In genomic region chr17:319266-319665, GRCh38 we compare ENCODE assay signal across 2 cellular contexts.
TF ChIP-seq lines count a peak whose summit lies in the region.

No MANE protein-coding gene starts in this region.

TF ChIP-seq in H1, 55 proteins besides CTCF, POLR2A, EP300 and RAD21:
- no peak for TF ChIP-seq CTBP2 (IDR thresholded peaks at IDR 0.05; ENCODE audit: borderline replicate concordance, insufficient read depth, insufficient read length, low read length)
- TF ChIP-seq, protein P1, sequence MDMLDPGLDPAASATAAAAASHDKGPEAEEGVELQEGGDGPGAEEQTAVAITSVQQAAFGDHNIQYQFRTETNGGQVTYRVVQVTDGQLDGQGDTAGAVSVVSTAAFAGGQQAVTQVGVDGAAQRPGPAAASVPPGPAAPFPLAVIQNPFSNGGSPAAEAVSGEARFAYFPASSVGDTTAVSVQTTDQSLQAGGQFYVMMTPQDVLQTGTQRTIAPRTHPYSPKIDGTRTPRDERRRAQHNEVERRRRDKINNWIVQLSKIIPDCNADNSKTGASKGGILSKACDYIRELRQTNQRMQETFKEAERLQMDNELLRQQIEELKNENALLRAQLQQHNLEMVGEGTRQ (IDR thresholded peaks at IDR 0.05; ENCODE audit: low read length), result no peak
- TF ChIP-seq ATF2 (IDR thresholded peaks at IDR 0.05; ENCODE audit: low read length), result no peak
- no peak for TF ChIP-seq RBBP5 (IDR thresholded peaks at IDR 0.05; ENCODE audit: borderline replicate concordance, low read depth, low read length)
- no peak for TF ChIP-seq RXRA (IDR thresholded peaks at IDR 0.05; ENCODE audit: insufficient read depth, low read depth, low read length)
- TF ChIP-seq, protein P2, sequence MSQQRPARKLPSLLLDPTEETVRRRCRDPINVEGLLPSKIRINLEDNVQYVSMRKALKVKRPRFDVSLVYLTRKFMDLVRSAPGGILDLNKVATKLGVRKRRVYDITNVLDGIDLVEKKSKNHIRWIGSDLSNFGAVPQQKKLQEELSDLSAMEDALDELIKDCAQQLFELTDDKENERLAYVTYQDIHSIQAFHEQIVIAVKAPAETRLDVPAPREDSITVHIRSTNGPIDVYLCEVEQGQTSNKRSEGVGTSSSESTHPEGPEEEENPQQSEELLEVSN (IDR thresholded peaks at IDR 0.05), result no peak
- no peak for TF ChIP-seq KDM4A (IDR thresholded peaks at IDR 0.05; ENCODE audit: low read depth, low read length, severe bottlenecking)
- TF ChIP-seq CBX8 (IDR thresholded peaks at IDR 0.05; ENCODE audit: borderline replicate concordance, low read depth, low read length), result no peak
- TF ChIP-seq TAF7 (optimal IDR thresholded peaks at IDR 0.05; ENCODE audit: borderline replicate concordance, low read depth, low read length), result no peak
- no peak for TF ChIP-seq TAF1 (IDR thresholded peaks at IDR 0.05; ENCODE audit: low read depth, low read length)
- TF ChIP-seq CBX5 (IDR thresholded peaks at IDR 0.05; ENCODE audit: low read depth, low read length), result no peak
- TF ChIP-seq TCF12 (IDR thresholded peaks at IDR 0.05; ENCODE audit: low read depth, low read length), result no peak
- no peak for TF ChIP-seq ASH2L (IDR thresholded peaks at IDR 0.05; ENCODE audit: low read length)
- no peak for TF ChIP-seq FOSL1 (IDR thresholded peaks at IDR 0.05; ENCODE audit: insufficient read depth, low read depth, low read length)
TF ChIP-seq in H1: peak in this region for 0.

TF ChIP-seq in HepG2, 621 proteins besides CTCF, POLR2A, EP300 and RAD21:
- TF ChIP-seq ZNF75D (CRISPR knock-in tag; IDR thresholded peaks at IDR 0.05; ENCODE audit: borderline replicate concordance), result no peak
- TF ChIP-seq AGO2 (optimal IDR thresholded peaks at IDR 0.05; ENCODE audit: low read depth, low read length), result peak; percentile 23
TF ChIP-seq in HepG2: peak in this region for 1.
